ENCODE assay signal across 8 cellular contexts in the genomic region with DNA sequence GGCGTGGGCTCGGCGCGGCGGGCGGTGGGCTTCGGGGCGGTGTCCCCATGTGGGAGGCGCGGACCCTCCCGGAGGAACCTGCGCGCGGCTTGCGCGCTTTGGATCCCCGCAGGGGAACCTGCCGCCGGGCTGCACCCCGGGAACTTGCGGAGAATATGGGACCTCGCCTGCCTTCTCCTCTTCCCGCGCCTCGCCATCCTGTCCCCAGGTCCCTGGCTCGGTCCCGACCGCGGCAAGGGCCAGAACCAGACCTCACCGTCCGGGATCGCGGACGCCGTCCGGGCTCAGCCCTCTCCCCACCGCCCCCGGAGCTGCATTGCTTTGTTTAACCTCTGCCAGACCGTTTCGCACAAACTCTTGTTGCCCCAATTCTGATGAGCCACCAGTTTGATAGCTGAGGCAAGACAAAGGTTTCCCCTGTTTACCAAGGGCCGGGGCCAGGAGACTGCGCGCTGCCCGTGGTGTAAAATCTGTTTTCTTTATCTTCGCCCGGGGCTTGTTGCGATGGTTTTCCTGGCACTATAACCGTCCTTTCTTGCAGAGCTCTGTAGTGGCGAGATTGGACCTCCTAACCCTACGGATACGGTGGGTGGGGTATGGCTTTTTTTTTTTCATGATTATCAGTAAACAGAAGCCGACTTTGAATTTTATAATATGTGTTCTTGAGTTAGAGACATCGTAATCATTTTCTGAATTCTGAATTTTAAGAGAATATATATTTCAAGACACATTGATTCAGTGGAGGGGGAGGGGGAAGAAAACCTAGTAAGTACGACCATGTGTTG.
DNase-seq lines count a peak whose midpoint lies in the region; ATAC-seq and TF ChIP-seq lines count a peak whose summit lies in the region.

No MANE protein-coding gene starts in this region.

- H3K36me3 ChIP-seq in OCI-LY1 (ENCODE audit: insufficient read depth, low read length): no peaks in the 10 kb centered on the region

- peak overlapping the region; percentile 86; the same call in 1 of the 2 replicates for H2AFZ ChIP-seq in OCI-LY1 (ENCODE audit: low read length)

- no peak for TF ChIP-seq CTCF in OCI-LY1 (IDR thresholded peaks at IDR 0.05; ENCODE audit: low read length)

- peak; percentile 5 for DNase-seq in DMS 273 treated with DMSO at 0.1 percent for 48 hours (lab: John Stamatoyannopoulos, UW)
- DNase-seq in astrocyte of the hippocampus (ENCODE audit: low read depth, low spot score): peak; percentile 72
- peak; percentile 92 for DNase-seq in retina
- no peak for DNase-seq in NOMO-1 treated with DMSO at 0.1 percent for 48 hours (lab: John Stamatoyannopoulos, UW; ENCODE audit: unreplicated experiment)

- H3K4me2 ChIP-seq in OCI-LY1 (ENCODE audit: low read length): peak overlapping the region; percentile 85

- peaks cover 16% of the 10 kb centered on the region for H3K4me1 ChIP-seq in OCI-LY1 (ENCODE audit: insufficient read depth, low read length, severe bottlenecking)

- no peak overlapping the region for H3K27ac ChIP-seq in OCI-LY1 (ENCODE audit: low read depth, low read length, poor library complexity, severe bottlenecking)

- H3F3A ChIP-seq in OCI-LY1 (ENCODE audit: insufficient read depth, low read length): no peaks in the 10 kb centered on the region

- H3K4me3 ChIP-seq in OCI-LY1 (ENCODE audit: low read depth, low read length, poor library complexity, severe bottlenecking) (peak overlapping the region; percentile 76), iPS-11a (ENCODE audit: low read depth, low read length) (peak overlapping the region; percentile 79)

- no peaks in the 10 kb centered on the region for H4K20me1 ChIP-seq in OCI-LY1 (ENCODE audit: insufficient read depth, low read length)

- H3K9me2 ChIP-seq in OCI-LY1 (ENCODE audit: low read depth, low read length): no peaks in the 10 kb centered on the region

- no peaks in the 10 kb centered on the region for H3K27me3 ChIP-seq in OCI-LY1 (ENCODE audit: insufficient read depth, low read length)

- no peaks in the 10 kb centered on the region for H3K79me2 ChIP-seq in OCI-LY1 (ENCODE audit: insufficient read depth, low read length)

- ATAC-seq in GM19372 (IDR thresholded peaks at IDR 0.05; ENCODE audit: low read depth, unreplicated experiment) (peak; percentile 34), HG03354 (IDR thresholded peaks at IDR 0.05; ENCODE audit: poor library complexity, severe bottlenecking, unreplicated experiment) (peak; percentile 47)

- H3K9me3 ChIP-seq in OCI-LY1 (ENCODE audit: low read length): no peaks in the 10 kb centered on the region

- peak overlapping the region; percentile 68 for H3K9ac ChIP-seq in OCI-LY1 (ENCODE audit: low read length)
